ENCODE assay signal across 8 cellular contexts in the genomic region with DNA sequence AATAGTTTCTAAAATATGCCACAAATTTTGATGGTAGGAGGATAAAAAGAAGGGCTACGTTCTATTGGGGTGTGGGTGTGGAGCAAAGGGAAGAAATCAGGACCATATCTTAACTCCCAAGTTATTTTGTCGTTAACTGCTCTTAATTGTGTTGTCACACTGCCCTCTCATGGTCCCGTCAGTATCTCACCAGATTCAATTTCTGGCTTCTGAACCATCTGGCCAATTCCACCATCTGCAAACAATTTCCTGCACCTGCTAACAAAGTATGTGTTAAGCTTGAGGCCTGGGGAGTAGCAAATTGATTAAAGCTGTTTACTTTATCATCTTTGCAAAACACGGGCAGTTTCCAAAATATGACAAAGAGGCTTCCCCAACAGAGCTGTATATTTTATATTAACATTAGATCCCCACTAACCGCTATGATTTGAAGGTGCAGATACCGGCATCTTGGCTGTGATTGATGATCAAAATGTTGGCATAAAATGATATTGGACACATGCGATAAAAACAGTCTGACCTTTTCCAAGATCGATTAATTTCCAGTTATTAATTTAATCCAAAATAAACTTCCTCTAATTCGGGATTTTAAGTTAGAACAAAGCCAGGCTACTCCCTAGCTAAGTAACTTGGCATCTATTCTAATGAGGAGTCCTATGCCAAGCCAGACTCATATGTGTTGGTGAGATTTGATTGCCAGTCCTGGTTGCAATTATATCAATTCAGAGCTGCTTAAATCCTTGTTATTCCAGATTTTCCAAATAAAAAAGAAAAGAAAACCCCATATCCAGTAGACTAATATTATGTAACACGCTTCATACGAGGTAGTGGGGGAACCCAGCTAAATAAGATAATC. TPM values are rescaled to one million over a fixed set of nuclear protein-coding genes. Genes with fewer than 3 reads are reported as not detected.
DNase-seq lines count a peak whose midpoint lies in the region; ATAC-seq, FAIRE-seq and TF ChIP-seq lines count a peak whose summit lies in the region.

No MANE protein-coding gene starts in this region.

- H3K27me3 Mint-ChIP-seq in activated CD4-positive, alpha-beta T cell treated with anti-CD3 and anti-CD28 coated beads, Interleukin-2, amount 10 ng/mL, durations not matched to agents 7 days and 5 days = peaks cover 2% of the 10 kb centered on the region
- peaks cover 0 to 8% (median 0%) of the 10 kb centered on the region in 3 donors for H3K27me3 Mint-ChIP-seq in immature natural killer cell (ENCODE audit: low read depth in 3 of 3)

- CTCF ChIA-PET in activated CD4-positive, alpha-beta T cell treated with anti-CD3 and anti-CD28 coated beads, Interleukin-2, amount 10 ng/mL, durations not matched to agents 7 days and 5 days (lab: Charles Lee) = interaction anchor here (0.6 to 1.0 kb wide), 5 partner anchors 9 to 1260 kb away, joined by 3 to 4 read pairs (median 3); a partner anchor contains a TSS
- CTCF ChIA-PET in HepG2 (lab: Yijun Ruan, JAX; ENCODE audit: low intra/inter-chr PET ratio, low total read pairs) = interaction anchor here (1.4 to 2.6 kb wide), 2 partner anchors 217 to 307 kb away, joined by 14 read pairs; no protein-coding TSS in a partner anchor

- TF ChIP-seq EP300 in HepG2 (IDR thresholded peaks at IDR 0.05; ENCODE audit: low read depth in 2 of 2, low read length in 2 of 2) (no peak), HepG2 (CRISPR knock-in tag; IDR thresholded peaks at IDR 0.05; ENCODE audit: borderline replicate concordance) (no peak)

- no peak overlapping the region for H3K4me3 Mint-ChIP-seq in activated CD4-positive, alpha-beta T cell treated with anti-CD3 and anti-CD28 coated beads, Interleukin-2, amount 10 ng/mL, durations not matched to agents 7 days and 5 days
- no peak overlapping the region for H3K4me3 Mint-ChIP-seq in immature natural killer cell

- no peak overlapping the region for H3K27ac ChIP-seq in Karpas-422 (ENCODE audit: low read length)
- H3K27ac ChIP-seq in OCI-LY1 (ENCODE audit: low read depth, low read length, poor library complexity, severe bottlenecking) = no peak overlapping the region
- no peak overlapping the region for H3K27ac ChIP-seq in HepG2 (ENCODE audit: extremely low read length, insufficient read depth, low read length)

- H3K4me2 ChIP-seq in Karpas-422 (ENCODE audit: low read depth, low read length, poor library complexity, severe bottlenecking) (no peak overlapping the region), OCI-LY1 (ENCODE audit: low read length) (no peak overlapping the region), HepG2 (ENCODE audit: low read depth, low read length) (no peak overlapping the region)

- H3K9ac ChIP-seq in Karpas-422 (ENCODE audit: low read length) (no peak overlapping the region), OCI-LY1 (ENCODE audit: low read length) (no peak overlapping the region), HepG2 (ENCODE audit: insufficient read depth, low read depth, low read length) (no peak overlapping the region)

- H3K79me2 ChIP-seq in Karpas-422 (ENCODE audit: low read length) (no peaks in the 10 kb centered on the region), OCI-LY1 (ENCODE audit: insufficient read depth, low read length) (no peaks in the 10 kb centered on the region), HepG2 (ENCODE audit: insufficient read depth, low read length) (no peaks in the 10 kb centered on the region)

- no peaks in the 10 kb centered on the region for H3K27me3 ChIP-seq in Karpas-422 (ENCODE audit: low read length)
- H3K27me3 ChIP-seq in OCI-LY1 (ENCODE audit: insufficient read depth, low read length) = no peaks in the 10 kb centered on the region
- H3K27me3 ChIP-seq in HepG2 (ENCODE audit: control insufficient read depth in 1 of 2, insufficient read depth in 2 of 2, low read length in 2 of 2) = no peaks in the 10 kb centered on the region

- peak; percentile 74 for TF ChIP-seq RAD21 in HepG2 (CRISPR knock-in tag; IDR thresholded peaks at IDR 0.05)

- H3K36me3 Mint-ChIP-seq in activated CD4-positive, alpha-beta T cell treated with anti-CD3 and anti-CD28 coated beads, Interleukin-2, amount 10 ng/mL, durations not matched to agents 7 days and 5 days (ENCODE audit: low read depth) = no peaks in the 10 kb centered on the region
- H3K36me3 Mint-ChIP-seq in immature natural killer cell = no peaks in the 10 kb centered on the region

- H3K4me3 ChIP-seq in Karpas-422 (ENCODE audit: low read length) = no peak overlapping the region
- no peak overlapping the region for H3K4me3 ChIP-seq in OCI-LY1 (ENCODE audit: low read depth, low read length, poor library complexity, severe bottlenecking)
- no peak overlapping the region for H3K4me3 ChIP-seq in choroid plexus epithelial cell (ENCODE audit: low read depth, low read length)
- H3K4me3 ChIP-seq in HepG2 (replicated peaks in 1 of 3; ENCODE audit: insufficient read depth in 1 of 3, low read depth in 2 of 3, low read length in 3 of 3) = no peak overlapping the region

- H3K4me1 Mint-ChIP-seq in activated CD4-positive, alpha-beta T cell treated with anti-CD3 and anti-CD28 coated beads, Interleukin-2, amount 10 ng/mL, durations not matched to agents 7 days and 5 days = no peaks in the 10 kb centered on the region
- no peaks in the 10 kb centered on the region for H3K4me1 Mint-ChIP-seq in immature natural killer cell

- H3K9me3 ChIP-seq in Karpas-422 (ENCODE audit: low read length) (no peaks in the 10 kb centered on the region), OCI-LY1 (ENCODE audit: low read length) (0 out of 2 replicates have a peak, but pooled peaks cover 8% of the 10 kb centered on the region), HepG2 (ENCODE audit: low read length) (no peaks in the 10 kb centered on the region)

- BruUV-seq in HepG2 (replicated peaks; lab: Mats Ljungman, UMichigan) = no TSS peak

- intact Hi-C loops in HepG2 (cut with micrococcal nuclease; ENCODE audit: unreplicated experiment) = loop anchor here (1.0 to 10.0 kb wide), 3 partner anchors 217 to 307 kb away; a partner anchor contains a TSS

- in situ Hi-C loops in HepG2 (cut with HindIII; ENCODE audit: extremely low pct_ligation_motif_present, low pct_unique_long_range_greater_than_20kb) = loop anchor here (10.0 to 25.0 kb wide), 2 partner anchors 307 to 1010 kb away; a partner anchor contains a TSS

- peaks cover 3% of the 10 kb centered on the region for H3K4me1 ChIP-seq in Karpas-422 (ENCODE audit: low read length)
- H3K4me1 ChIP-seq in OCI-LY1 (ENCODE audit: insufficient read depth, low read length, severe bottlenecking) = peaks cover 15% of the 10 kb centered on the region
- peaks cover 33% of the 10 kb centered on the region for H3K4me1 ChIP-seq in HepG2 (ENCODE audit: insufficient read depth, low read length)

- no peaks in the 10 kb centered on the region for H3K36me3 ChIP-seq in Karpas-422 (ENCODE audit: insufficient read depth, low read length)
- H3K36me3 ChIP-seq in OCI-LY1 (ENCODE audit: insufficient read depth, low read length) = no peaks in the 10 kb centered on the region
- H3K36me3 ChIP-seq in HepG2 (replicated peaks in 1 of 2; ENCODE audit: control insufficient read depth in 1 of 2, insufficient read depth in 2 of 2, low read length in 2 of 2) = no peaks in the 10 kb centered on the region

- H3K9me3 Mint-ChIP-seq in activated CD4-positive, alpha-beta T cell treated with anti-CD3 and anti-CD28 coated beads, Interleukin-2, amount 10 ng/mL, durations not matched to agents 7 days and 5 days = peaks cover 3% of the 10 kb centered on the region
- H3K9me3 Mint-ChIP-seq in immature natural killer cell = peaks cover 0 to 11% (median under 1%) of the 10 kb centered on the region in 6 donors

- 29% methylated on average over 11 of the region's 11 CpGs for WGBS in HepG2 (ENCODE audit: low lambda C conversion rate)

- ATAC-seq in HepG2 (peak; percentile 76), GM21786 (IDR thresholded peaks at IDR 0.05; ENCODE audit: unreplicated experiment) (no peak)

- peak; percentile 47 for FAIRE-seq in HepG2 (lab: Jason Lieb, UNC)

- DNase-seq in activated CD4-positive, alpha-beta T cell treated with anti-CD3 and anti-CD28 coated beads, Interleukin-2, amount 10 ng/mL, durations not matched to agents 7 days and 5 days = peak; percentile 49
- DNase-seq in activated CD4-positive, alpha-beta T cell treated with anti-CD3 and anti-CD28 coated beads, Interleukin-2, amount 50 U/mL, for 4 hours = no peak
- DNase-seq in Karpas-422 = peak; percentile 75
- peak; percentile 90 for DNase-seq in choroid plexus epithelial cell (ENCODE audit: low read depth)
- DNase-seq in HepG2 (ENCODE audit: low spot score) = peak; percentile 51
- no peak for DNase-seq in immature natural killer cell

- H4K20me1 ChIP-seq in Karpas-422 (ENCODE audit: insufficient read depth, low read depth, low read length) = no peaks in the 10 kb centered on the region
- H4K20me1 ChIP-seq in OCI-LY1 (ENCODE audit: insufficient read depth, low read length) = no peaks in the 10 kb centered on the region
- H4K20me1 ChIP-seq in HepG2 (ENCODE audit: insufficient read depth, low read length) = no peaks in the 10 kb centered on the region

- H2AFZ ChIP-seq in Karpas-422 (ENCODE audit: low read length) (no peak overlapping the region), OCI-LY1 (ENCODE audit: low read length) (no peak overlapping the region), HepG2 (ENCODE audit: low read length) (no peak overlapping the region)

- H3K27ac Mint-ChIP-seq in activated CD4-positive, alpha-beta T cell treated with anti-CD3 and anti-CD28 coated beads, Interleukin-2, amount 10 ng/mL, durations not matched to agents 7 days and 5 days = no peak overlapping the region
- no peak overlapping the region for H3K27ac Mint-ChIP-seq in immature natural killer cell

- TF ChIP-seq CTCF in OCI-LY1 (IDR thresholded peaks at IDR 0.05; ENCODE audit: low read length) = peak; percentile 71
- TF ChIP-seq CTCF in choroid plexus epithelial cell (conservative IDR thresholded peaks at IDR 0.05; ENCODE audit: low read depth, low read length) = peak; percentile 76
- peak; percentile 83 for TF ChIP-seq CTCF in HepG2 (CRISPR knock-in tag; IDR thresholded peaks at IDR 0.05)

- no peaks in the 10 kb centered on the region for H3F3A ChIP-seq in OCI-LY1 (ENCODE audit: insufficient read depth, low read length)

- no peaks in the 10 kb centered on the region for H3K9me2 ChIP-seq in Karpas-422 (replicated peaks; ENCODE audit: insufficient read depth, low read length)
- H3K9me2 ChIP-seq in OCI-LY1 (ENCODE audit: low read depth, low read length) = no peaks in the 10 kb centered on the region

- TF ChIP-seq POLR2A in HepG2 (IDR thresholded peaks at IDR 0.05; ENCODE audit: insufficient read depth in 1 of 2, low read depth in 2 of 2, low read length in 2 of 2) = no peak

- POLR2A ChIA-PET in activated CD4-positive, alpha-beta T cell treated with anti-CD3 and anti-CD28 coated beads, Interleukin-2, amount 10 ng/mL, durations not matched to agents 7 days and 5 days (lab: Charles Lee) = no interaction called here
- POLR2A ChIA-PET in HepG2 (lab: Yijun Ruan, JAX) = no interaction called here

RNA-seq across cellular contexts. Expression of a gene that starts 6.9 kb away (rescaled TPM):
- total RNA-seq in activated CD4-positive, alpha-beta T cell treated with anti-CD3 and anti-CD28 coated beads, Interleukin-2, amount 10 ng/mL, durations not matched to agents 7 days and 5 days = 10 to 100 TPM; 60.7 to 60.9 TPM
- total RNA-seq in Karpas-422 (2014; rRNA removed; shearing (Covaris generic); ENCODE audit: low replicate concordance) = 43.4 and 95.2 TPM in 2 replicates
- 65.8 and 81.5 TPM in 2 replicates for total RNA-seq in HepG2 (2016; rRNA removed; fragmentation: Illumina TruSeq; extraction: Trizol)
- 16.4 and 16.7 TPM in 2 replicates for total RNA-seq in HepG2 (2016; cell fraction: cytosol; rRNA removed; fragmentation: Illumina TruSeq; extraction: Trizol; ENCODE audit: low read depth)
- 66.9 and 77.1 TPM in 2 replicates for total RNA-seq in HepG2 (2016; cell fraction: insoluble cytoplasmic fraction; rRNA removed; fragmentation: Illumina TruSeq; extraction: Trizol)
- total RNA-seq in HepG2 (2016; cell fraction: membrane; rRNA removed; fragmentation: Illumina TruSeq; extraction: Trizol) = 33.0 and 34.1 TPM in 2 replicates
- 93.6 and 102 TPM in 2 replicates for total RNA-seq in HepG2 (2016; cell fraction: nucleus; rRNA removed; fragmentation: Illumina TruSeq; extraction: Trizol)
- polyA plus RNA-seq in HepG2 (2011; rRNA removed) = 27.6 and 35.9 TPM in 2 replicates
- polyA plus RNA-seq in HepG2 (2011; cell fraction: cytosol; rRNA removed) = 17.1 and 19.6 TPM in 2 replicates
- 45.6 and 50.3 TPM in 2 replicates for polyA plus RNA-seq in HepG2 (2011; cell fraction: nucleus; rRNA removed)
- polyA plus RNA-seq in HepG2 (2012) = 31.7 and 34.0 TPM in 2 replicates
- polyA plus RNA-seq in HepG2 (2016; cell fraction: cytosol; fragmentation: Illumina TruSeq; extraction: Trizol; ENCODE audit: low read depth) = 7.5 and 7.7 TPM in 2 replicates
- 55.5 and 58.0 TPM in 2 replicates for polyA plus RNA-seq in HepG2 (2016; cell fraction: insoluble cytoplasmic fraction; fragmentation: Illumina TruSeq; extraction: Trizol; ENCODE audit: low read depth)
- polyA plus RNA-seq in HepG2 (2016; cell fraction: membrane; fragmentation: Illumina TruSeq; extraction: Trizol; ENCODE audit: low read depth) = 14.1 and 16.7 TPM in 2 replicates
- polyA plus RNA-seq in HepG2 (2016; cell fraction: nucleus; fragmentation: Illumina TruSeq; extraction: Trizol; ENCODE audit: insufficient read depth, low read depth) = 101 and 106 TPM in 2 replicates
- 27.7 and 48.7 TPM in 2 replicates for polyA minus RNA-seq in HepG2 (2011; rRNA and poly(A)+ RNA removed; ENCODE audit: low replicate concordance)
- 21.5 and 25.1 TPM in 2 replicates for polyA minus RNA-seq in HepG2 (2011; cell fraction: cytosol; rRNA and poly(A)+ RNA removed)
- 142 and 152 TPM in 2 replicates for polyA minus RNA-seq in HepG2 (2011; cell fraction: nucleus; rRNA and poly(A)+ RNA removed)
- 10 to 100 TPM; 13.6 to 30.7 (median 17.5) TPM for polyA plus RNA-seq in immature natural killer cell

Comparison
In these comparisons a context has a peak if more than half of its experiments do, and no peak if none do; other contexts are left out.
1. DNase-seq: peak in activated CD4-positive, alpha-beta T cell treated with anti-CD3 and anti-CD28 coated beads, Interleukin-2, amount 10 ng/mL, durations not matched to agents 7 days and 5 days (single experiment), Karpas-422 (single experiment), choroid plexus epithelial cell (single experiment) and HepG2 (single experiment); none in activated CD4-positive, alpha-beta T cell treated with anti-CD3 and anti-CD28 coated beads, Interleukin-2, amount 50 U/mL, for 4 hours (0 of 2) and immature natural killer cell (0 of 3).
2. Peak in every context shown above with its lines, with median percentiles within 50 percentile points of each other: CTCF ChIP-seq.